Comparison of ENCODE assay signal across 17 cellular contexts in genomic region chr9:2459756-2460155, GRCh38.
DNase-seq lines count a peak whose midpoint lies in the region; ATAC-seq and TF ChIP-seq lines count a peak whose summit lies in the region.
"Had no signal": no experiment of that assay in that cellular context is flagged by ENCODE, and none has a peak within 500 bp of the region (broad histone marks: within the 10 kb centered on the region; RNA-seq: fewer than 3 reads in every experiment).

No MANE protein-coding gene starts in this region.

- H3K4me2 ChIP-seq in neural cell (ENCODE audit: low read length) = no peak overlapping the region
- no peak overlapping the region for H3K4me2 ChIP-seq in neuronal stem cell (ENCODE audit: insufficient read depth, low read length, poor library complexity, severe bottlenecking)
- H3K4me2 ChIP-seq in mesenchymal stem cell (ENCODE audit: low read length, poor library complexity, severe bottlenecking) = no peak overlapping the region

- TF ChIP-seq CTCF in neural cell (IDR thresholded peaks at IDR 0.05; ENCODE audit: poor library complexity, severe bottlenecking) = no peak
- TF ChIP-seq CTCF in thyroid gland (IDR thresholded peaks at IDR 0.05) = no peak

- H2AK5ac ChIP-seq in neuronal stem cell (ENCODE audit: low read depth, low read length) (no peak overlapping the region), mesenchymal stem cell (ENCODE audit: low read length, severe bottlenecking) (no peak overlapping the region)

- H3K23ac ChIP-seq in neuronal stem cell (ENCODE audit: low read depth, low read length, poor library complexity) (no peak overlapping the region), mesenchymal stem cell (ENCODE audit: low read length in 2 of 2) (no peak overlapping the region)

- no peaks in the 10 kb centered on the region for H3K79me2 ChIP-seq in neural cell (replicated peaks; ENCODE audit: insufficient read depth, low read length)

- H3K9me3 ChIP-seq in neural cell (ENCODE audit: low read length) (no peaks in the 10 kb centered on the region), neuronal stem cell (replicated peaks in 1 of 2; ENCODE audit: control insufficient read depth in 2 of 2, insufficient read depth in 1 of 2, low read depth in 1 of 2, low read length in 2 of 2) (peaks cover 0 to 25% of the 10 kb centered on the region in 2 donors), thyroid gland (no peaks in the 10 kb centered on the region), mesenchymal stem cell (ENCODE audit: control insufficient read depth, low read length) (no peaks in the 10 kb centered on the region)
- H3K9me3 ChIP-seq: SJCRH30 had no signal

- no peak overlapping the region for H2BK5ac ChIP-seq in neuronal stem cell (ENCODE audit: low read length)
- H2BK5ac ChIP-seq in mesenchymal stem cell (ENCODE audit: low read depth, low read length, poor library complexity, severe bottlenecking) = no peak overlapping the region

- H4K20me1 ChIP-seq in neural cell (ENCODE audit: insufficient read depth) = no peaks in the 10 kb centered on the region

- no peak for TF ChIP-seq EP300 in neural cell (conservative IDR thresholded peaks at IDR 0.05; ENCODE audit: poor library complexity, severe bottlenecking)

- H4K8ac ChIP-seq in neuronal stem cell (ENCODE audit: low read depth, low read length) (no peak overlapping the region), mesenchymal stem cell (ENCODE audit: low read length) (no peak overlapping the region)

- H3K18ac ChIP-seq in neuronal stem cell (ENCODE audit: low read length) (no peak overlapping the region), mesenchymal stem cell (ENCODE audit: low read depth in 1 of 2, low read length in 2 of 2) (no peak overlapping the region)

- no peaks in the 10 kb centered on the region for H3F3A ChIP-seq in neural cell (ENCODE audit: insufficient read depth, low read length, poor library complexity, severe bottlenecking)

- H3K79me1 ChIP-seq in neuronal stem cell (ENCODE audit: low read depth, low read length) (no peaks in the 10 kb centered on the region), mesenchymal stem cell (replicated peaks; ENCODE audit: low read length, poor library complexity, severe bottlenecking) (no peaks in the 10 kb centered on the region)

- H2BK15ac ChIP-seq in neuronal stem cell (ENCODE audit: low read length) (no peak overlapping the region), mesenchymal stem cell (ENCODE audit: low read depth, poor library complexity, severe bottlenecking) (no peak overlapping the region)

- WGBS in neuronal stem cell (ENCODE audit: extremely low coverage in 2 of 2, insufficient read length in 2 of 2, insufficient replicate concordance in 1 of 2), 2 donors = no CpG with 5 or more reads among the region's 3 CpGs
- WGBS in thyroid gland, 2 donors = 74 to 79% methylated on average over 3 of the region's 3 CpGs
- 88% methylated on average over 3 of the region's 3 CpGs for whole genome bisulfite sequencing in mesenchymal stem cell

- H3K27ac ChIP-seq in neural cell (ENCODE audit: low read length) = no peak overlapping the region
- H3K27ac ChIP-seq in neuronal stem cell (replicated peaks; ENCODE audit: low read length) = no peak overlapping the region
- H3K27ac ChIP-seq in thyroid gland = no peak overlapping the region
- H3K27ac ChIP-seq in mesenchymal stem cell (ENCODE audit: low read length, poor library complexity, severe bottlenecking) = no peak overlapping the region
- H3K27ac ChIP-seq: SJCRH30 had no signal

- no peak for TF ChIP-seq POLR2A in thyroid gland (IDR thresholded peaks at IDR 0.05)

- H3K14ac ChIP-seq in neuronal stem cell (ENCODE audit: low read length) (no peak overlapping the region), mesenchymal stem cell (ENCODE audit: low read length in 2 of 2) (no peak overlapping the region)

- H3K4me3 ChIP-seq in neural cell (ENCODE audit: low read length) (no peak overlapping the region), neuronal stem cell (ENCODE audit: low read length in 2 of 2) (no peak overlapping the region), thyroid gland (replicated peaks in 1 of 3) (no peak overlapping the region), mesenchymal stem cell (ENCODE audit: insufficient read depth in 1 of 2, low read depth in 1 of 2, low read length in 2 of 2) (no peak overlapping the region)
- H3K4me3 ChIP-seq: SJCRH30 had no signal

- no peaks in the 10 kb centered on the region for H3K27me3 ChIP-seq in neural cell (ENCODE audit: insufficient read depth, low read depth, low read length)
- H3K27me3 ChIP-seq in neuronal stem cell (ENCODE audit: control insufficient read depth in 3 of 3, insufficient read depth in 3 of 3, low read depth in 1 of 3, low read length in 3 of 3) = no peaks in the 10 kb centered on the region
- no peaks in the 10 kb centered on the region for H3K27me3 ChIP-seq in thyroid gland
- H3K27me3 ChIP-seq in mesenchymal stem cell (ENCODE audit: control insufficient read depth in 1 of 2, insufficient read depth in 1 of 2, low read length in 2 of 2) = peaks cover 0 to 7% of the 10 kb centered on the region in 2 experiments
- H3K27me3 ChIP-seq: SJCRH30 had no signal

- H3K36me3 ChIP-seq in neural cell (ENCODE audit: insufficient read depth, low read length) = no peaks in the 10 kb centered on the region
- no peaks in the 10 kb centered on the region for H3K36me3 ChIP-seq in neuronal stem cell (replicated peaks in 1 of 2; ENCODE audit: control insufficient read depth in 2 of 2, insufficient read depth in 2 of 2, low read length in 2 of 2)
- H3K36me3 ChIP-seq in thyroid gland = no peaks in the 10 kb centered on the region
- no peaks in the 10 kb centered on the region for H3K36me3 ChIP-seq in mesenchymal stem cell (ENCODE audit: control insufficient read depth in 1 of 2, insufficient read depth in 2 of 2, low read depth in 1 of 2, low read length in 2 of 2)
- H3K36me3 ChIP-seq: SJCRH30 had no signal

- H2BK120ac ChIP-seq in neuronal stem cell (ENCODE audit: low read depth, low read length) (no peak overlapping the region), mesenchymal stem cell (ENCODE audit: low read depth, low read length) (no peak overlapping the region)

- H3K9me2 ChIP-seq in neural cell (ENCODE audit: insufficient read depth, low read length) = no peaks in the 10 kb centered on the region

- DNase-seq in DMS 273 (lab: John Stamatoyannopoulos, UW; ENCODE audit: unreplicated experiment) = peak; percentile 73
- DNase-seq in NCI-H2171 treated with DMSO at 0.1 percent for 48 hours (lab: John Stamatoyannopoulos, UW) = peak; percentile 89
- peak; percentile 30 to 79 for DNase-seq in cerebellar nuclear complex (lab: John Stamatoyannopoulos, UW)
- DNase-seq in neuronal stem cell (ENCODE audit: low spot score) = no peak
- no peak for DNase-seq in thyroid gland
- no peak for DNase-seq in mesenchymal stem cell
- DNase-seq: AML-193; Calu3; CD4-positive, CD25-positive, alpha-beta regulatory T cell; DND-41; GF-D8; HFFc6; NCI-H1436; NCI-H2081 treated with DMSO at 0.1 percent for 48 hours; SJCRH30 had no signal

- H3K4me1 ChIP-seq in neuronal stem cell (ENCODE audit: control insufficient read depth in 2 of 2, insufficient read depth in 1 of 2, low read depth in 1 of 2, low read length in 2 of 2) (no peaks in the 10 kb centered on the region), thyroid gland (peaks cover 3 to 4% of the 10 kb centered on the region in 2 donors), mesenchymal stem cell (ENCODE audit: control insufficient read depth, insufficient read depth, low read depth, low read length) (no peaks in the 10 kb centered on the region)

- intact Hi-C loops in thyroid gland (cut with DNase I) = no loop called here

- TF ChIP-seq RAD21 in neural cell (conservative IDR thresholded peaks at IDR 0.05) = no peak

- no peak overlapping the region for H2AFZ ChIP-seq in neural cell (ENCODE audit: low read depth, low read length)
- no peak overlapping the region for H2AFZ ChIP-seq in neuronal stem cell (ENCODE audit: low read length)
- no peak overlapping the region for H2AFZ ChIP-seq in mesenchymal stem cell (ENCODE audit: low read depth, low read length)

- no peak overlapping the region for H4K91ac ChIP-seq in neuronal stem cell (ENCODE audit: low read depth, low read length, poor library complexity)
- no peak overlapping the region for H4K91ac ChIP-seq in mesenchymal stem cell (ENCODE audit: low read length)

- H3K9ac ChIP-seq in neural cell (ENCODE audit: low read length) (no peak overlapping the region), neuronal stem cell (ENCODE audit: low read depth, low read length, poor library complexity) (no peak overlapping the region), mesenchymal stem cell (ENCODE audit: low read length) (no peak overlapping the region)

- ATAC-seq in GM18520 (IDR thresholded peaks at IDR 0.05; ENCODE audit: unreplicated experiment) = no peak

- no peak overlapping the region for H3K4ac ChIP-seq in neuronal stem cell (ENCODE audit: low read length)
- no peak overlapping the region for H3K4ac ChIP-seq in mesenchymal stem cell (ENCODE audit: low read depth in 1 of 2, low read length in 2 of 2)

- H2BK12ac ChIP-seq in neuronal stem cell (ENCODE audit: low read length) (no peak overlapping the region), mesenchymal stem cell (ENCODE audit: low read length in 2 of 2) (no peak overlapping the region)

TF ChIP-seq in neural cell, 6 proteins besides CTCF, POLR2A, EP300 and RAD21 (continues in another document):
- no peak for TF ChIP-seq EZH2 (IDR thresholded peaks at IDR 0.05; ENCODE audit: borderline replicate concordance, insufficient read depth, low read length, poor library complexity, severe bottlenecking)
- no peak for TF ChIP-seq MXI1 (conservative IDR thresholded peaks at IDR 0.05; ENCODE audit: poor library complexity, severe bottlenecking)

Comparison
In these comparisons a context has a peak if more than half of its experiments do, and no peak if none do; other contexts are left out.
1. DNase-seq: peak in DMS 273 (single experiment), NCI-H2171 treated with DMSO at 0.1 percent for 48 hours (single experiment) and cerebellar nuclear complex (2 of 2); none in neuronal stem cell (single experiment), thyroid gland (0 of 2) and mesenchymal stem cell (single experiment).